Comparison of ENCODE assay signal across 8 cellular contexts in genomic region chr17:75182569-75183436, GRCh38. TPM values are rescaled to one million over a fixed set of nuclear protein-coding genes. Genes with fewer than 3 reads are reported as not detected.
DNase-seq lines count a peak whose midpoint lies in the region; ATAC-seq, FAIRE-seq and TF ChIP-seq lines count a peak whose summit lies in the region.

TSS of gene SUMO2 (minus strand) at chr17:75182959. CDS start at chr17:75182834, 125 bp downstream.

- peaks cover 0 to 29% of the 10 kb centered on the region in 2 donors for H3K4me1 ChIP-seq in right atrium auricular region

- TF ChIP-seq POLR2A in GM15510 (IDR thresholded peaks at IDR 0.05; ENCODE audit: borderline replicate concordance, extremely low read depth, insufficient read length), result peak; percentile 69

- peak; percentile 95 for FAIRE-seq in urothelium cell line (lab: Jason Lieb, UNC)

- H3K27ac ChIP-seq in angular gyrus (ENCODE audit: low read depth, low read length) (peak within 1 kb of the TSS; percentile 100), right atrium auricular region (peak within 1 kb of the TSS; percentile 93 to 94)

- ATAC-seq in HG02885 (IDR thresholded peaks at IDR 0.05; ENCODE audit: poor library complexity, unreplicated experiment), result peak; percentile 71

- DNase-seq in NCI-H1694 treated with DMSO at 0.1 percent for 48 hours (lab: John Stamatoyannopoulos, UW), result peak; percentile 75
- DNase-seq in T-helper 2 cell, result peak; percentile 89 to 98 (median 94)
- DNase-seq in right atrium auricular region (ENCODE audit: low spot score), result peak; percentile 94
- peak; percentile 88 for DNase-seq in pulmonary artery endothelial cell (ENCODE audit: low read depth, low spot score)
- DNase-seq in urothelium cell line (ENCODE audit: low spot score), result peak; percentile 99

- H3K9me3 ChIP-seq in right atrium auricular region, result no peaks in the 10 kb centered on the region

- TF ChIP-seq CTCF in right atrium auricular region (IDR thresholded peaks at IDR 0.05), result peak in 1 of 2 donors; percentile 40

- peak within 1 kb of the TSS; percentile 90 to 98 for H3K4me3 ChIP-seq in right atrium auricular region

- no peaks in the 10 kb centered on the region for H3K27me3 ChIP-seq in right atrium auricular region

- peaks cover 13% of the 10 kb centered on the region for H3K36me3 ChIP-seq in right atrium auricular region

RNA-seq across cellular contexts. Expression of gene SUMO2, which starts in this region (rescaled TPM):
- total RNA-seq in right atrium auricular region (10 to 100 TPM; 45.7 to 58.1 TPM), pulmonary artery endothelial cell (140 and 143 TPM in 2 replicates)

Comparison
In these comparisons a context has a peak if more than half of its experiments do, and no peak if none do; other contexts are left out.
1. Peak in every context shown above with its lines: DNase-seq, ATAC-seq, H3K4me3 ChIP-seq and H3K27ac ChIP-seq.